ENCODE assay signal across 8 cellular contexts in the genomic region with DNA sequence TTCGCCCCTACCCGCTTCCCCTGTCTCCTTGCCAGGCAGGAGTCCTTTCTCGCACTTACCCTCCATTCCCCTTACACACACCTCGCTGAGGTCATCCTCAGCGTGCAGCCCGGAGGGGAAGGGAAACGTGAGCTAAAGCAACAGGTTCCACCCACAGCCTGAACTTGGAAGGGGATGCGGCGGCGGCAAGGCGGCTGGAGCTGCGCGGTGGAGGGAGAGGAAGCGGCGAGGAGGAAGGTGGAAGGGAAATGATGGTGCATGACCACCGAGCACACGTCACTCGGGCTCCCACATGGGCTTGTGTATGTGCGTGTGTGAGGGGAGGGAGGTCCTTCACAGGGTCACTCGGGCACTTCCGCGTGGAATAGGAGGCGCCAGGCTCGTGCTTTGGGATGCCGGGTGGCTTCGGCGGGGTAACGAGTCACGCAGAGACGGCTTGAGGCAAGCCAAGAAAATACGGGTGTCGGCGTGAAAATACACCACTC.
A peak's percentile ranks its signal among the peaks of the same experiment; 100 is the strongest.
DNase-seq lines count a peak whose midpoint lies in the region; ATAC-seq and TF ChIP-seq lines count a peak whose summit lies in the region.

No MANE protein-coding gene starts in this region.

- peak; percentile 55 for DNase-seq in 8988T
- DNase-seq in GM03348 (ENCODE audit: low spot score): peak; percentile 83
- DNase-seq in NCI-H2107 treated with DMSO at 0.1 percent for 48 hours (lab: John Stamatoyannopoulos, UW; ENCODE audit: unreplicated experiment): peak; percentile 67
- peak in 1 of 2 donors; percentile 7 for DNase-seq in activated naive CD4-positive, alpha-beta T cell treated with anti-CD3 and anti-CD28 coated beads, Interleukin-2, amount 50 U/mL, for 72 hours (ENCODE audit: low spot score in 2 of 2)
- DNase-seq in glomerular visceral epithelial cell (ENCODE audit: extremely low spot score): peak; percentile 90
- no peak for DNase-seq in occipital lobe (lab: John Stamatoyannopoulos, UW)

- H3K27me3 ChIP-seq in neutrophil: peaks cover 81% of the 10 kb centered on the region

- no peaks in the 10 kb centered on the region for H3K9me3 Mint-ChIP-seq in activated naive CD4-positive, alpha-beta T cell treated with anti-CD3 and anti-CD28 coated beads, Interleukin-2, amount 50 U/mL, for 72 hours

- peak; percentile 38 for ATAC-seq in HG02610 (IDR thresholded peaks at IDR 0.05; ENCODE audit: unreplicated experiment)
- ATAC-seq in activated naive CD4-positive, alpha-beta T cell treated with anti-CD3 and anti-CD28 coated beads, Interleukin-2, amount 50 U/mL, for 72 hours: peak; percentile 62 to 78

- H3K27ac ChIP-seq in neutrophil: no peak overlapping the region

- no peaks in the 10 kb centered on the region for H3K36me3 ChIP-seq in neutrophil

- peaks cover 16 to 31% of the 10 kb centered on the region in 2 experiments for H3K4me1 ChIP-seq in neutrophil (ENCODE audit: control insufficient read depth in 1 of 2, insufficient read depth in 1 of 2, low read depth in 1 of 2, low read length in 1 of 2)

- H3K4me3 ChIP-seq in neutrophil (ENCODE audit: low read depth in 1 of 2, low read length in 1 of 2): peak overlapping the region; percentile 32 to 63

- H3K9me3 ChIP-seq in neutrophil: no peaks in the 10 kb centered on the region

- H3K36me3 Mint-ChIP-seq in activated naive CD4-positive, alpha-beta T cell treated with anti-CD3 and anti-CD28 coated beads, Interleukin-2, amount 50 U/mL, for 72 hours: peaks cover 0 to 8% of the 10 kb centered on the region in 2 donors

- peak overlapping the region in 1 of 2 donors; percentile 29 for H3K27ac Mint-ChIP-seq in activated naive CD4-positive, alpha-beta T cell treated with anti-CD3 and anti-CD28 coated beads, Interleukin-2, amount 50 U/mL, for 72 hours

- no peak for TF ChIP-seq CTCF in neutrophil (IDR thresholded peaks at IDR 0.05)
